In the genomic region with DNA sequence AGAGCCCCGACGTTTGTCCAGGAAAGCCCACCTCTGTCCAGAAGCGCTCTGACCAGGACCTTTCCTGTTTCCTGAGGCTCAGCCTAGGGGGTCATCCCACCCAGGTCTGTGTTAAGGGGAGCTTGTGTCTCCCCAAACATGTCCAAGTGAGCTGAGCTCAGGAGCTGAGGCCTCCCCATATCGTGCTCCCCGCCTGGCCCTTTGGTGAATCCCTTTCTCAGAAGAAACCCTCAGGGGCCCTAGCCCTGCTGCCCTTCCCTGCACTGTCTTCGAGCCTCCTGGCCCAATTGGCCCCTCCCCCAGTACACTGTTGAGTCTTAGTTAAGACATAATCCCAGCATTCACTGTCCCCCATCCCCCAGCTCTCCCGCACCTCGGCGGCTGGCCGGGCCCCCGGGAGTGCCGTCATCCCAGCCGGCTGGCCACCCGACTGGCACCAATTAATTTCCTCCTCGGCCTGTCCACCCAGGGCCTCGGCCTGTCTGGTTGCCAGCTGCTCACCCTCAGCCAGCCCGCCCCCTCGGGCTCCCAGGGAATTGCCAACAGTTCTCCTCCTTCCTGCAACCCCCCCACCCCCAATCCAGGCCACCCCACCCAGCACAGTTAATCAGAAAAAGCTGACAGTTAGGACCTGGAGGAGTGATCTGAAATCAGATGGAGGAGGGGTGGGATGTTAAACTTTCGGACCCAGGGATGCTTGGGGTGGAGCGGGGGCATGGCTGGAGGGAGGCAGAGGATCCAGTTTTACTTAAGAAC, we compare ENCODE assay signal across 1 cellular context.
TF ChIP-seq lines count a peak whose summit lies in the region.

No MANE protein-coding gene starts in this region.

TF ChIP-seq in HEK293, 187 proteins besides CTCF, POLR2A, EP300 and RAD21 (continued from another document):
- TF ChIP-seq ZSCAN18 (tag by site-specific recombination; IDR thresholded peaks at IDR 0.05) = no peak
- no peak for TF ChIP-seq ZNF530 (tag by site-specific recombination; IDR thresholded peaks at IDR 0.05; ENCODE audit: low read depth)
- peak; percentile 86 for TF ChIP-seq GLIS1 (tag by site-specific recombination; IDR thresholded peaks at IDR 0.05)
- no peak for TF ChIP-seq ZNF830 (tag by site-specific recombination; IDR thresholded peaks at IDR 0.05; ENCODE audit: low read depth)
- TF ChIP-seq ZNF214 (tag by site-specific recombination; IDR thresholded peaks at IDR 0.05; ENCODE audit: borderline replicate concordance) = no peak
- TF ChIP-seq ZNF350 (tag by site-specific recombination; IDR thresholded peaks at IDR 0.05) = no peak
- TF ChIP-seq, protein P1, sequence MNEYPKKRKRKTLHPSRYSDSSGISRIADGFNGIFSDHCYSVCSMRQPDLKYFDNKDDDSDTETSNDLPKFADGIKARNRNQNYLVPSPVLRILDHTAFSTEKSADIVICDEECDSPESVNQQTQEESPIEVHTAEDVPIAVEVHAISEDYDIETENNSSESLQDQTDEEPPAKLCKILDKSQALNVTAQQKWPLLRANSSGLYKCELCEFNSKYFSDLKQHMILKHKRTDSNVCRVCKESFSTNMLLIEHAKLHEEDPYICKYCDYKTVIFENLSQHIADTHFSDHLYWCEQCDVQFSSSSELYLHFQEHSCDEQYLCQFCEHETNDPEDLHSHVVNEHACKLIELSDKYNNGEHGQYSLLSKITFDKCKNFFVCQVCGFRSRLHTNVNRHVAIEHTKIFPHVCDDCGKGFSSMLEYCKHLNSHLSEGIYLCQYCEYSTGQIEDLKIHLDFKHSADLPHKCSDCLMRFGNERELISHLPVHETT (tag by site-specific recombination; IDR thresholded peaks at IDR 0.05) = no peak
- TF ChIP-seq, protein P2, sequence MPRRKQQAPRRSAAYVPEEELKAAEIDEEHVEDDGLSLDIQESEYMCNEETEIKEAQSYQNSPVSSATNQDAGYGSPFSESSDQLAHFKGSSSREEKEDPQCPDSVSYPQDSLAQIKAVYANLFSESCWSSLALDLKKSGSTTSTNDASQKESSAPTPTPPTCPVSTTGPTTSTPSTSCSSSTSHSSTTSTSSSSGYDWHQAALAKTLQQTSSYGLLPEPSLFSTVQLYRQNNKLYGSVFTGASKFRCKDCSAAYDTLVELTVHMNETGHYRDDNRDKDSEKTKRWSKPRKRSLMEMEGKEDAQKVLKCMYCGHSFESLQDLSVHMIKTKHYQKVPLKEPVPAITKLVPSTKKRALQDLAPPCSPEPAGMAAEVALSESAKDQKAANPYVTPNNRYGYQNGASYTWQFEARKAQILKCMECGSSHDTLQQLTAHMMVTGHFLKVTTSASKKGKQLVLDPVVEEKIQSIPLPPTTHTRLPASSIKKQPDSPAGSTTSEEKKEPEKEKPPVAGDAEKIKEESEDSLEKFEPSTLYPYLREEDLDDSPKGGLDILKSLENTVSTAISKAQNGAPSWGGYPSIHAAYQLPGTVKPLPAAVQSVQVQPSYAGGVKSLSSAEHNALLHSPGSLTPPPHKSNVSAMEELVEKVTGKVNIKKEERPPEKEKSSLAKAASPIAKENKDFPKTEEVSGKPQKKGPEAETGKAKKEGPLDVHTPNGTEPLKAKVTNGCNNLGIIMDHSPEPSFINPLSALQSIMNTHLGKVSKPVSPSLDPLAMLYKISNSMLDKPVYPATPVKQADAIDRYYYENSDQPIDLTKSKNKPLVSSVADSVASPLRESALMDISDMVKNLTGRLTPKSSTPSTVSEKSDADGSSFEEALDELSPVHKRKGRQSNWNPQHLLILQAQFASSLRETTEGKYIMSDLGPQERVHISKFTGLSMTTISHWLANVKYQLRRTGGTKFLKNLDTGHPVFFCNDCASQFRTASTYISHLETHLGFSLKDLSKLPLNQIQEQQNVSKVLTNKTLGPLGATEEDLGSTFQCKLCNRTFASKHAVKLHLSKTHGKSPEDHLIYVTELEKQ (tag by site-specific recombination; IDR thresholded peaks at IDR 0.05; ENCODE audit: borderline replicate concordance) = no peak
- TF ChIP-seq ZNF571 (tag by site-specific recombination; IDR thresholded peaks at IDR 0.05) = no peak
- TF ChIP-seq ZNF670 (tag by site-specific recombination; IDR thresholded peaks at IDR 0.05; ENCODE audit: low read depth) = no peak
- TF ChIP-seq ZNF341 (tag by site-specific recombination; IDR thresholded peaks at IDR 0.05; ENCODE audit: low read depth) = peak; percentile 23
- no peak for TF ChIP-seq ZNF10 (tag by site-specific recombination; IDR thresholded peaks at IDR 0.05)
